ENCODE assay signal across 17 cellular contexts in the genomic region with DNA sequence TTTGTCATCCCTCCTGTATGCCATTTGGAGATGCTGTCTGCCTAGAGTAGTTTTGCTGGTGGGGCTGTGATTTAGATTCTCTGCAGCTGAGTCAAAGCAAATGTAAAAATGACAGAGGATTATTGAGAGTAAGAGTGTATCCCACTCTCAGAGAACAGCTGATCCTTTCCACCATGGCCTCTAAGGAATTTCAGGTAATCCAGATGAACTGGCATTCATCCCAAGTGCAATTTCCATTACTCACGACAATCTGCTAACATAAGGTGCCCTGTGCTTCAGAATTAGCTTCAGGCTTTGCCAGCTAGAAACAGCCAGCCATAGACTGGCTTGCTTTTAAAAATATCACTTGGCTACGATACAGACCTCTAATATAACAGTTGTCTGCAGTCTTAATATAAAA. TPM values are rescaled to one million over a fixed set of nuclear protein-coding genes. Genes with fewer than 3 reads are reported as not detected.
"Had no signal": no experiment of that assay in that cellular context is flagged by ENCODE, and none has a peak within 500 bp of the region (broad histone marks: within the 10 kb centered on the region; RNA-seq: fewer than 3 reads in every experiment).

No MANE protein-coding gene starts in this region.

- H3K36me3 ChIP-seq: breast epithelium, ovary, sigmoid colon, stomach, thoracic aorta had no signal

- H3K27me3 ChIP-seq: ovary had no signal

- H3K27ac ChIP-seq: breast epithelium, ovary, sigmoid colon, stomach, thoracic aorta had no signal

- ATAC-seq: activated naive CD8-positive, alpha-beta T cell treated with anti-CD3 and anti-CD28 coated beads, Interleukin-2, amount 50 U/mL, for 24 hours; activated T-helper 17 cell treated with anti-CD3 and anti-CD28 coated beads, Interleukin-2, amount 50 U/mL, for 72 hours; effector memory CD8-positive, alpha-beta T cell had no signal

- DNase-seq: activated CD4-positive, alpha-beta T cell treated with anti-CD3 and anti-CD28 coated beads, Interleukin-2, amount 50 U/mL, for 48 hours; activated CD4-positive, CD25-positive, alpha-beta regulatory T cell treated with anti-CD3 and anti-CD28 coated beads, Interleukin-2, amount 50 U/mL, for 72 hours; activated naive CD4-positive, alpha-beta T cell treated with anti-CD3 and anti-CD28 coated beads for 36 hours; activated naive CD8-positive, alpha-beta T cell treated with anti-CD3 and anti-CD28 coated beads, Interleukin-2, amount 50 U/mL, for 24 hours; aorta; dermis blood vessel endothelial cell; effector memory CD8-positive, alpha-beta T cell; foreskin melanocyte; ovary; sigmoid colon; stimulated activated CD4-positive, alpha-beta T cell treated with anti-CD3 and anti-CD28 coated beads, Interleukin-2, amount 100 ng/mL, for 24 hours; stomach; T1000 had no signal

- H3K4me1 ChIP-seq: breast epithelium, sigmoid colon had no signal

- H3K9me3 ChIP-seq: breast epithelium, ovary, sigmoid colon, stomach, thoracic aorta had no signal

- H3K4me3 ChIP-seq: breast epithelium, ovary, sigmoid colon, stomach, thoracic aorta had no signal

RNA-seq across cellular contexts. Expression of a gene that starts 16.9 kb away (rescaled TPM):
- total RNA-seq: thoracic aorta had no signal

RNA-seq across cellular contexts. Expression of a gene that starts 59.2 kb away (rescaled TPM):
- total RNA-seq: activated naive CD4-positive, alpha-beta T cell treated with anti-CD3 and anti-CD28 coated beads for 36 hours; activated T-helper 17 cell treated with anti-CD3 and anti-CD28 coated beads, Interleukin-2, amount 50 U/mL, for 72 hours; aorta; dermis blood vessel endothelial cell; thoracic aorta had no signal
- polyA plus RNA-seq: fibroblast of lung had no signal
